21 cellular contexts compared by ENCODE assay signal in genomic region chr7:33790746-33791145, GRCh38.
"Had no signal": no experiment of that assay in that cellular context is flagged by ENCODE, and none has a peak within 500 bp of the region (broad histone marks: within the 10 kb centered on the region; RNA-seq: fewer than 3 reads in every experiment).

No MANE protein-coding gene starts in this region.

- H3K27ac Mint-ChIP-seq: activated CD4-positive, alpha-beta T cell treated with anti-CD3 and anti-CD28 coated beads for 36 hours; activated naive CD4-positive, alpha-beta T cell treated with anti-CD3 and anti-CD28 coated beads, Interleukin-2, amount 50 U/mL, for 72 hours; dendritic cell treated with granulocyte-macrophage colony-stimulating factor and Interleukin-4, amounts not matched to agents 40 ng/mL and 50 ng/mL, for 4 days; progenitor cell of endocrine pancreas had no signal

- DNase-seq: activated CD4-positive, alpha-beta T cell treated with anti-CD3 and anti-CD28 coated beads for 36 hours; activated CD4-positive, alpha-beta T cell treated with anti-CD3 and anti-CD28 coated beads, Interleukin-2, amount 50 U/mL, for 48 hours; activated gamma-delta T cell; adrenal gland; cerebellar nuclear complex; effector CD8-positive, alpha-beta T cell; heart right ventricle; left ventricle myocardium superior; stimulated activated CD4-positive, alpha-beta T cell treated with anti-CD3 and anti-CD28 coated beads, Interleukin-12 subunit alpha, Interleukin-12 subunit beta, amount 100 ng/mL, for 4 hours; stimulated activated CD4-positive, alpha-beta T cell treated with anti-CD3 and anti-CD28 coated beads, Interleukin-1b, Interleukin-23, amount 100 ng/mL, for 48 hours; stimulated activated CD8-positive, alpha-beta memory T cell treated with anti-CD3 and anti-CD28 coated beads, Interleukin-4, amount 100 ng/mL, for 48 hours; stimulated activated naive CD4-positive, alpha-beta T cell treated with Interleukin-2 at 50 U/mL for 16 hours; SW 1271; T-helper 2 cell; thyroid gland had no signal

- H3K36me3 Mint-ChIP-seq: activated naive CD4-positive, alpha-beta T cell treated with anti-CD3 and anti-CD28 coated beads, Interleukin-2, amount 50 U/mL, for 72 hours had no signal

- H3K9me3 Mint-ChIP-seq: activated naive CD4-positive, alpha-beta T cell treated with anti-CD3 and anti-CD28 coated beads, Interleukin-2, amount 50 U/mL, for 72 hours; natural killer cell treated with Interleukin-12 subunit alpha and Interleukin-12 subunit beta and Interleukin-15 and Interleukin-18, amount 100 ng/mL, for 72 hours had no signal

- H3K27me3 ChIP-seq: adrenal gland, esophagus muscularis mucosa, gastroesophageal sphincter, heart right ventricle, thyroid gland had no signal

- H3K4me3 ChIP-seq: adrenal gland, esophagus muscularis mucosa, gastroesophageal sphincter, heart right ventricle, thyroid gland had no signal

- H3K4me1 Mint-ChIP-seq: activated CD4-positive, alpha-beta T cell treated with anti-CD3 and anti-CD28 coated beads for 36 hours had no signal

- H3K36me3 ChIP-seq: adrenal gland, esophagus muscularis mucosa, gastroesophageal sphincter, heart right ventricle, thyroid gland had no signal

- H3K4me1 ChIP-seq: adrenal gland, esophagus muscularis mucosa, gastroesophageal sphincter, thyroid gland had no signal

- H3K9me3 ChIP-seq: adrenal gland, esophagus muscularis mucosa, gastroesophageal sphincter, heart right ventricle, thyroid gland had no signal

- H3K4me3 Mint-ChIP-seq: activated CD4-positive, alpha-beta T cell treated with anti-CD3 and anti-CD28 coated beads for 36 hours; dendritic cell treated with granulocyte-macrophage colony-stimulating factor and Interleukin-4, amounts not matched to agents 40 ng/mL and 50 ng/mL, for 4 days; natural killer cell treated with Interleukin-12 subunit alpha and Interleukin-12 subunit beta and Interleukin-15 and Interleukin-18, amount 100 ng/mL, for 72 hours had no signal

- ATAC-seq: activated CD4-positive, alpha-beta T cell treated with anti-CD3 and anti-CD28 coated beads for 36 hours; activated naive CD4-positive, alpha-beta T cell treated with anti-CD3 and anti-CD28 coated beads, Interleukin-2, amount 50 U/mL, for 72 hours; gastroesophageal sphincter; heart right ventricle; left ventricle myocardium superior; natural killer cell treated with Interleukin-12 subunit alpha and Interleukin-12 subunit beta and Interleukin-15 and Interleukin-18, amount 100 ng/mL, for 72 hours had no signal

- H3K27me3 Mint-ChIP-seq: activated CD4-positive, alpha-beta T cell treated with anti-CD3 and anti-CD28 coated beads for 36 hours; dendritic cell treated with granulocyte-macrophage colony-stimulating factor and Interleukin-4, amounts not matched to agents 40 ng/mL and 50 ng/mL, for 4 days had no signal

- H3K27ac ChIP-seq: adrenal gland, esophagus muscularis mucosa, gastroesophageal sphincter, heart right ventricle, thyroid gland had no signal
